ENCODE assay signal across 1 cellular context in genomic region chr22:37661160-37661924, GRCh38.
TF ChIP-seq lines count a peak whose summit lies in the region.

No MANE protein-coding gene starts in this region.

TF ChIP-seq in GM23338, 12 proteins besides CTCF, POLR2A, EP300 and RAD21 (continued from another document):
- TF ChIP-seq STAT1 (IDR thresholded peaks at IDR 0.05; ENCODE audit: unreplicated experiment) (no peak), EZH2 (IDR thresholded peaks at IDR 0.05; ENCODE audit: low read depth, unreplicated experiment) (no peak), ZNF462 (CRISPR knock-in tag; IDR thresholded peaks at IDR 0.05) (no peak), CREB1 (CRISPR knock-in tag; IDR thresholded peaks at IDR 0.05; ENCODE audit: low read depth) (no peak), ZNF331 (CRISPR knock-in tag; IDR thresholded peaks at IDR 0.05; ENCODE audit: low read depth) (no peak)
